Comparison of ENCODE assay signal across 14 cellular contexts in the genomic region with DNA sequence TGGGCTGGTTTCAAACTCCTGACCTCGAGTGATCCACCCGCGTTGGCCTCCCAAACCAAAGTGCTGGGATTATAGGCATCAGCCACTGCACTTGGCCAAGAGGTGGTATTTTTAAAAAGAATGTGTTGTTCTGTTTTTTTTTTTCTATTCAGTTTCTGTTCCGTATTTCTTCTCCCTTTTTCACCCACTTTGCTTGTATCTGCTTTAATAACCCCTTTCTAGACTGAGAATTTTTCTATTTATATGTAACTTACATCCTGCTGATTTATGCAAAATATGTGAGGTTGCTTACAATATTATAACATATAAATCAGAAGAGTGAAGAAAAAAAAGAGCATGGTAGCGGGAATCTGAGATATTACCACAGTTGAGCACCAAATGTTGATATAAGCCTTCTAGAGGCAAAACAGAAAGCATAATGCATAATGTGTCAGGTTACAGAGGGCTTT. TPM values are rescaled to one million over a fixed set of nuclear protein-coding genes. Genes with fewer than 3 reads are reported as not detected.
DNase-seq lines count a peak whose midpoint lies in the region; ATAC-seq and TF ChIP-seq lines count a peak whose summit lies in the region.
"Had no signal": no experiment of that assay in that cellular context is flagged by ENCODE, and none has a peak within 500 bp of the region (broad histone marks: within the 10 kb centered on the region; RNA-seq: fewer than 3 reads in every experiment).

No MANE protein-coding gene starts in this region.

- H3K36me3 Mint-ChIP-seq in T-helper 17 cell (ENCODE audit: low read depth) = peaks cover 2% of the 10 kb centered on the region
- no peaks in the 10 kb centered on the region for H3K36me3 Mint-ChIP-seq in CD4-positive, alpha-beta T cell (ENCODE audit: low read depth)

- intact Hi-C loops in Right ventricle myocardium inferior (cut with DNase I) = loop anchor here (10.0 kb wide), 1 partner anchor 294 kb away; no protein-coding TSS in a partner anchor
- intact Hi-C loops in CD4-positive, alpha-beta T cell (cut with DNase I, micrococcal nuclease) = loop anchor here in 1 of 2 experiments (5.0 kb wide), 1 partner anchor 291 kb away; no protein-coding TSS in a partner anchor

- no peak overlapping the region for H3K27ac Mint-ChIP-seq in T-helper 17 cell
- H3K27ac Mint-ChIP-seq in CD4-positive, alpha-beta T cell = no peak overlapping the region
- H3K27ac Mint-ChIP-seq: stimulated activated naive CD8-positive, alpha-beta T cell treated with anti-CD3 and anti-CD28 coated beads, Interleukin-15, Interleukin-2, amounts not matched to agents 100 ng/mL and 50 ng/mL, for 24 hours had no signal

- no peaks in the 10 kb centered on the region for H3K27me3 Mint-ChIP-seq in T-helper 17 cell
- H3K27me3 Mint-ChIP-seq in CD4-positive, alpha-beta T cell = no peaks in the 10 kb centered on the region
- H3K27me3 Mint-ChIP-seq: stimulated activated naive CD8-positive, alpha-beta T cell treated with anti-CD3 and anti-CD28 coated beads, Interleukin-15, Interleukin-2, amounts not matched to agents 100 ng/mL and 50 ng/mL, for 24 hours had no signal

- POLR2A ChIA-PET in CD4-positive, alpha-beta T cell (lab: Charles Lee) = no interaction called here

- CTCF ChIA-PET in CD4-positive, alpha-beta T cell (lab: Charles Lee) = no interaction called here

- ATAC-seq in GM18519 (IDR thresholded peaks at IDR 0.05; ENCODE audit: low FRiP score, unreplicated experiment) (peak; percentile 62), GM21529 (IDR thresholded peaks at IDR 0.05; ENCODE audit: unreplicated experiment) (peak; percentile 63), HG03139 (IDR thresholded peaks at IDR 0.05; ENCODE audit: unreplicated experiment) (peak; percentile 49), T-helper 17 cell (peak; percentile 8), Right ventricle myocardium inferior (no peak)
- no peak for ATAC-seq in CD4-positive, alpha-beta T cell (ENCODE audit: poor library complexity)

- no peaks in the 10 kb centered on the region for H3K27me3 ChIP-seq in CD4-positive, alpha-beta T cell (ENCODE audit: control insufficient read depth, insufficient read depth, low read length)
- H3K27me3 ChIP-seq: breast epithelium, sigmoid colon had no signal

- H3K9me3 ChIP-seq in T-helper 17 cell (ENCODE audit: control insufficient read depth, low read length, poor library complexity, severe bottlenecking) = no peaks in the 10 kb centered on the region
- H3K9me3 ChIP-seq in CD4-positive, alpha-beta T cell (ENCODE audit: control insufficient read depth, low read length) = no peaks in the 10 kb centered on the region
- H3K9me3 ChIP-seq: breast epithelium, sigmoid colon had no signal

- DNase-seq in T-helper 17 cell = no peak
- no peak for DNase-seq in Right ventricle myocardium inferior (ENCODE audit: missing footprints)
- DNase-seq in DMS153 (lab: John Stamatoyannopoulos, UW) = no peak
- DNase-seq in CD4-positive, alpha-beta T cell = no peak
- no peak for DNase-seq in pons (ENCODE audit: low spot score)
- DNase-seq: NCI-H1092, sigmoid colon had no signal

- H3K4me1 Mint-ChIP-seq in T-helper 17 cell = peaks cover 11% of the 10 kb centered on the region
- H3K4me1 Mint-ChIP-seq in CD4-positive, alpha-beta T cell (ENCODE audit: low read depth) = no peaks in the 10 kb centered on the region

- H3K4me3 Mint-ChIP-seq in T-helper 17 cell = no peak overlapping the region
- H3K4me3 Mint-ChIP-seq in CD4-positive, alpha-beta T cell = no peak overlapping the region
- H3K4me3 Mint-ChIP-seq: stimulated activated naive CD8-positive, alpha-beta T cell treated with anti-CD3 and anti-CD28 coated beads, Interleukin-15, Interleukin-2, amounts not matched to agents 100 ng/mL and 50 ng/mL, for 24 hours had no signal

- H3K27ac ChIP-seq in CD4-positive, alpha-beta T cell (ENCODE audit: low read depth, low read length) = no peak overlapping the region
- H3K27ac ChIP-seq: RWPE1, sigmoid colon had no signal

- no peaks in the 10 kb centered on the region for H3K9me3 Mint-ChIP-seq in CD4-positive, alpha-beta T cell
- H3K9me3 Mint-ChIP-seq: stimulated activated naive CD8-positive, alpha-beta T cell treated with anti-CD3 and anti-CD28 coated beads, Interleukin-15, Interleukin-2, amounts not matched to agents 100 ng/mL and 50 ng/mL, for 24 hours had no signal

- no peak for TF ChIP-seq CTCF in CD4-positive, alpha-beta T cell (IDR thresholded peaks at IDR 0.05)

RNA-seq across cellular contexts. Expression of a gene that starts 17.2 kb away (rescaled TPM):
- total RNA-seq in T-helper 17 cell (1 to 10 TPM in 1 of 2 donors, not detected in 1; 1.4 TPM), Right ventricle myocardium inferior (not detected)
- total RNA-seq in CD4-positive, alpha-beta T cell = not detected
- total RNA-seq: activated CD8-positive, alpha-beta memory T cell treated with anti-CD3 and anti-CD28 coated beads for 36 hours had no signal

Comparison
In these comparisons a context has a peak if more than half of its experiments do, and no peak if none do; other contexts are left out.
1. ATAC-seq: peak in GM18519 (single experiment), GM21529 (single experiment), HG03139 (single experiment) and T-helper 17 cell (single experiment); none in Right ventricle myocardium inferior (single experiment) and CD4-positive, alpha-beta T cell (single experiment).